Comparison of ENCODE assay signal across 18 cellular contexts in the genomic region with DNA sequence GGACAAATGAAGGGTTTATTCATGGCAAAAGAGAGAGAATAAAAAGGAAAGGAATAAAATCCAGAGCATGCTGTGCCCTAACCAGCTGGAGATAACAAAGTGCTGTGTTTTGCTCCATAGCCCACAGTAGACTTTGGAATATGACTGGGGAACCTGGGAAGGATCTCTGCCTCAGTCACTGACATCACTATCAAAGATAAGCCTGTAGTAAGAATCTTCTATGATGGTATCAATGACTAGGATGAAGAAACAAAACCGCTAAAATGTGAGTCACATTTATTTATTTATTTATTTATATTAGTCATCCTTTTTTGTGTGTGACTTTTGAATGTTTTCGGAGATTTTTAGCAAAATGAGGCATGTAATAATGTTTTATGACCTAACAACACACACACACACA. TPM values are rescaled to one million over a fixed set of nuclear protein-coding genes. Genes with fewer than 3 reads are reported as not detected.
DNase-seq lines count a peak whose midpoint lies in the region; ATAC-seq and TF ChIP-seq lines count a peak whose summit lies in the region.
"Had no signal": no experiment of that assay in that cellular context is flagged by ENCODE, and none has a peak within 500 bp of the region (broad histone marks: within the 10 kb centered on the region; RNA-seq: fewer than 3 reads in every experiment).

No MANE protein-coding gene starts in this region.

- H3K27ac ChIP-seq in brain microvascular endothelial cell = peak overlapping the region; percentile 79
- H3K27ac ChIP-seq: body of pancreas, KMS-11 had no signal

- H3K36me3 Mint-ChIP-seq in memory B cell = peaks cover 28% of the 10 kb centered on the region
- peaks cover 45% of the 10 kb centered on the region for H3K36me3 Mint-ChIP-seq in activated CD4-positive, alpha-beta memory T cell treated with anti-CD3 and anti-CD28 coated beads, Interleukin-2, amount 10 ng/mL, durations not matched to agents 7 days and 5 days (ENCODE audit: low read depth)

- no peaks in the 10 kb centered on the region for H3K4me1 Mint-ChIP-seq in memory B cell
- peaks cover 14% of the 10 kb centered on the region for H3K4me1 Mint-ChIP-seq in activated CD4-positive, alpha-beta memory T cell treated with anti-CD3 and anti-CD28 coated beads, Interleukin-2, amount 10 ng/mL, durations not matched to agents 7 days and 5 days

- TF ChIP-seq CTCF in AG09309 (IDR thresholded peaks at IDR 0.05; ENCODE audit: control insufficient read depth, insufficient read depth, low read depth, low read length, missing control alignments) = no peak
- no peak for TF ChIP-seq CTCF in brain microvascular endothelial cell (IDR thresholded peaks at IDR 0.05; ENCODE audit: low read depth, low read length, missing control alignments)

- H3K27ac Mint-ChIP-seq in memory B cell = peak overlapping the region; percentile 28
- H3K27ac Mint-ChIP-seq in activated CD4-positive, alpha-beta memory T cell treated with anti-CD3 and anti-CD28 coated beads, Interleukin-2, amount 10 ng/mL, durations not matched to agents 7 days and 5 days = no peak overlapping the region

- no peaks in the 10 kb centered on the region for H3K9me3 Mint-ChIP-seq in memory B cell
- no peaks in the 10 kb centered on the region for H3K9me3 Mint-ChIP-seq in activated CD4-positive, alpha-beta memory T cell treated with anti-CD3 and anti-CD28 coated beads, Interleukin-2, amount 10 ng/mL, durations not matched to agents 7 days and 5 days

- no peak overlapping the region for H3K4me3 ChIP-seq in AG09309 (ENCODE audit: control insufficient read depth, low read depth, low read length)
- H3K4me3 ChIP-seq in brain microvascular endothelial cell (ENCODE audit: low read depth, low read length) = no peak overlapping the region
- H3K4me3 ChIP-seq: body of pancreas had no signal

- DNase-seq in AG09309 (ENCODE audit: low read depth) = peak; percentile 1
- peak; percentile 44 for DNase-seq in HT1080 (ENCODE audit: low read depth)
- peak; percentile 86 for DNase-seq in brain microvascular endothelial cell
- DNase-seq in memory B cell (ENCODE audit: low spot score in 2 of 2) = no peak
- DNase-seq in activated CD4-positive, alpha-beta memory T cell treated with anti-CD3 and anti-CD28 coated beads, Interleukin-2, amount 10 ng/mL, durations not matched to agents 7 days and 5 days = no peak
- DNase-seq: activated effector memory CD4-positive, alpha-beta T cell treated with Interleukin-2 at 50 U/mL for 16 hours; BE2C; body of pancreas; DND-41; kidney glomerular epithelial cell; NCI-H1694 treated with DMSO at 0.1 percent for 48 hours; NCI-H82; SHP77; T1000 had no signal

- no peaks in the 10 kb centered on the region for H3K27me3 ChIP-seq in brain microvascular endothelial cell (replicated peaks)
- H3K27me3 ChIP-seq: BE2C, body of pancreas had no signal

- POLR2A ChIA-PET in activated CD4-positive, alpha-beta memory T cell treated with anti-CD3 and anti-CD28 coated beads, Interleukin-2, amount 10 ng/mL, durations not matched to agents 7 days and 5 days (lab: Charles Lee) = no interaction called here

- ATAC-seq in memory B cell (ENCODE audit: low read depth) (no peak), GM19035 (IDR thresholded peaks at IDR 0.05; ENCODE audit: unreplicated experiment) (no peak), GM18870 (IDR thresholded peaks at IDR 0.05; ENCODE audit: unreplicated experiment) (no peak), HG02981 (IDR thresholded peaks at IDR 0.05; ENCODE audit: unreplicated experiment) (no peak)
- ATAC-seq: body of pancreas had no signal

- CTCF ChIA-PET in activated CD4-positive, alpha-beta memory T cell treated with anti-CD3 and anti-CD28 coated beads, Interleukin-2, amount 10 ng/mL, durations not matched to agents 7 days and 5 days (lab: Charles Lee) = no interaction called here

- no peaks in the 10 kb centered on the region for H3K27me3 Mint-ChIP-seq in memory B cell
- H3K27me3 Mint-ChIP-seq in activated CD4-positive, alpha-beta memory T cell treated with anti-CD3 and anti-CD28 coated beads, Interleukin-2, amount 10 ng/mL, durations not matched to agents 7 days and 5 days = no peaks in the 10 kb centered on the region

- in situ Hi-C loops in brain microvascular endothelial cell (cut with HindIII; ENCODE audit: low pct_ligation_motif_present, low sequenced_read_pairs) = no loop called here

- peaks cover 16% of the 10 kb centered on the region for H3K36me3 ChIP-seq in brain microvascular endothelial cell (replicated peaks)

- H3K4me3 Mint-ChIP-seq in memory B cell = no peak overlapping the region
- no peak overlapping the region for H3K4me3 Mint-ChIP-seq in activated CD4-positive, alpha-beta memory T cell treated with anti-CD3 and anti-CD28 coated beads, Interleukin-2, amount 10 ng/mL, durations not matched to agents 7 days and 5 days

RNA-seq across cellular contexts. Expression of gene NVL, which starts 56.3 kb away (rescaled TPM):
- total RNA-seq in HT1080 (2014; rRNA removed; shearing (Covaris generic)) = 17.4 and 20.0 TPM in 2 replicates
- polyA plus RNA-seq in HT1080 (2015; cell fraction: cytosol; rRNA removed) = 15.5 and 20.9 TPM in 2 replicates
- polyA plus RNA-seq in HT1080 (2015; cell fraction: nucleus; rRNA removed) = 49.9 and 59.3 TPM in 2 replicates
- total RNA-seq in activated CD4-positive, alpha-beta memory T cell treated with anti-CD3 and anti-CD28 coated beads, Interleukin-2, amount 10 ng/mL, durations not matched to agents 7 days and 5 days = 10 to 100 TPM; 38.8 to 45.6 TPM

Comparison
In these comparisons a context has a peak if more than half of its experiments do, and no peak if none do; other contexts are left out.
1. DNase-seq: peak in AG09309 (single experiment), HT1080 (single experiment) and brain microvascular endothelial cell (single experiment); none in memory B cell (0 of 2) and activated CD4-positive, alpha-beta memory T cell treated with anti-CD3 and anti-CD28 coated beads, Interleukin-2, amount 10 ng/mL, durations not matched to agents 7 days and 5 days (single experiment).